ENCODE assay signal across 1 cellular context in genomic region chr14:30874120-30874998, GRCh38.
TF ChIP-seq lines count a peak whose summit lies in the region.

TSS of gene COCH (plus strand) at chr14:30874559. CDS start at chr14:30874939, 380 bp downstream.

TF ChIP-seq in HEK293, 187 proteins besides CTCF, POLR2A, EP300 and RAD21 (continued from another document):
- TF ChIP-seq ZNF280D (tag by site-specific recombination; IDR thresholded peaks at IDR 0.05) (no peak), ZNF155 (tag by site-specific recombination; IDR thresholded peaks at IDR 0.05) (no peak), ZNF202 (tag by site-specific recombination; IDR thresholded peaks at IDR 0.05; ENCODE audit: borderline replicate concordance) (no peak), KLF17 (tag by site-specific recombination; IDR thresholded peaks at IDR 0.05) (peak; percentile 27), ZNF114 (tag by site-specific recombination; IDR thresholded peaks at IDR 0.05) (no peak), TCF7L2 (IDR thresholded peaks at IDR 0.05; ENCODE audit: borderline replicate concordance, low read depth, low read length) (no peak; the same call in 1 of the 2 replicates), ZBTB17 (tag by site-specific recombination; IDR thresholded peaks at IDR 0.05) (peak; percentile 97), ZSCAN5A (tag by site-specific recombination; IDR thresholded peaks at IDR 0.05) (peak; percentile 65; the same call in 1 of the 2 replicates), ZNF350 (tag by site-specific recombination; IDR thresholded peaks at IDR 0.05) (no peak), ZSCAN23 (tag by site-specific recombination; IDR thresholded peaks at IDR 0.05) (no peak), ZNF521 (tag by site-specific recombination; IDR thresholded peaks at IDR 0.05) (no peak), SP3 (tag by site-specific recombination; IDR thresholded peaks at IDR 0.05) (0 out of 2 replicates have a peak, but pooled peaks have one; percentile 9), ZNF174 (tag by site-specific recombination; IDR thresholded peaks at IDR 0.05) (no peak), KLF16 (tag by site-specific recombination; IDR thresholded peaks at IDR 0.05) (0 out of 2 replicates have a peak, but pooled peaks have one; percentile 32), KLF9 (tag by site-specific recombination; IDR thresholded peaks at IDR 0.05; ENCODE audit: low read depth) (no peak), ZNF18 (tag by site-specific recombination; IDR thresholded peaks at IDR 0.05) (no peak), ZNF239 (tag by site-specific recombination; IDR thresholded peaks at IDR 0.05) (no peak), HOXA7 (CRISPR knock-in tag; IDR thresholded peaks at IDR 0.05; ENCODE audit: borderline replicate concordance) (no peak), PRDM2 (tag by site-specific recombination; IDR thresholded peaks at IDR 0.05; ENCODE audit: borderline replicate concordance) (no peak), ZNF792 (tag by site-specific recombination; IDR thresholded peaks at IDR 0.05) (no peak), ZNF529 (tag by site-specific recombination; IDR thresholded peaks at IDR 0.05; ENCODE audit: insufficient replicate concordance) (no peak), ZFP41 (tag by site-specific recombination; IDR thresholded peaks at IDR 0.05; ENCODE audit: borderline replicate concordance) (no peak), SP2 (tag by site-specific recombination; IDR thresholded peaks at IDR 0.05) (no peak), ZNF747 (tag by site-specific recombination; IDR thresholded peaks at IDR 0.05) (no peak), ZNF548 (tag by site-specific recombination; IDR thresholded peaks at IDR 0.05) (no peak), ZNF664 (tag by site-specific recombination; IDR thresholded peaks at IDR 0.05) (no peak), ZNF670 (tag by site-specific recombination; IDR thresholded peaks at IDR 0.05; ENCODE audit: low read depth) (no peak), ZNF157 (tag by site-specific recombination; IDR thresholded peaks at IDR 0.05) (no peak), ZNF2 (tag by site-specific recombination; IDR thresholded peaks at IDR 0.05) (peak; percentile 60; the same call in 1 of the 2 replicates), TSHZ1 (tag by site-specific recombination; IDR thresholded peaks at IDR 0.05; ENCODE audit: borderline replicate concordance) (no peak), MYNN (tag by site-specific recombination; IDR thresholded peaks at IDR 0.05; ENCODE audit: borderline replicate concordance) (no peak), ZNF48 (tag by site-specific recombination; IDR thresholded peaks at IDR 0.05) (no peak), PRDM6 (tag by site-specific recombination; IDR thresholded peaks at IDR 0.05) (no peak), REPIN1 (tag by site-specific recombination; IDR thresholded peaks at IDR 0.05; ENCODE audit: low read depth) (no peak), ZNF776 (tag by site-specific recombination; IDR thresholded peaks at IDR 0.05; ENCODE audit: borderline replicate concordance) (no peak), ZBTB20 (tag by site-specific recombination; IDR thresholded peaks at IDR 0.05) (peak; percentile 90), ZSCAN16 (tag by site-specific recombination; IDR thresholded peaks at IDR 0.05) (no peak), ZNF843 (tag by site-specific recombination; IDR thresholded peaks at IDR 0.05) (no peak), ZNF596 (tag by site-specific recombination; IDR thresholded peaks at IDR 0.05) (peak; percentile 47), ZIC2 (tag by site-specific recombination; IDR thresholded peaks at IDR 0.05) (peak; percentile 71), ZFP69B (tag by site-specific recombination; IDR thresholded peaks at IDR 0.05) (no peak), ZNF184 (tag by site-specific recombination; IDR thresholded peaks at IDR 0.05) (0 out of 2 replicates have a peak, but pooled peaks have one; percentile 60)
